Comparison of ENCODE assay signal across 8 cellular contexts in genomic region chr19:50357178-50358100, GRCh38.
DNase-seq lines count a peak whose midpoint lies in the region; ATAC-seq and TF ChIP-seq lines count a peak whose summit lies in the region.

No MANE protein-coding gene starts in this region.

- peak; percentile 46 for ATAC-seq in HG03108 (IDR thresholded peaks at IDR 0.05; ENCODE audit: unreplicated experiment)
- ATAC-seq in effector memory CD8-positive, alpha-beta T cell (replicated peaks) = peak; percentile 84
- ATAC-seq in HG03095 (IDR thresholded peaks at IDR 0.05; ENCODE audit: unreplicated experiment) = no peak

- H3K4me3 ChIP-seq in GM12864 (ENCODE audit: low read depth, low read length) (peak overlapping the region; percentile 66), mucosa of stomach (ENCODE audit: low read length) (peak overlapping the region; percentile 35)

- H3K4me3 Mint-ChIP-seq in effector memory CD8-positive, alpha-beta T cell = peak overlapping the region; percentile 95

- no peaks in the 10 kb centered on the region for H3K36me3 ChIP-seq in mucosa of stomach (ENCODE audit: control insufficient read depth, insufficient read depth, low read length)

- peak overlapping the region; percentile 97 to 98 for H3K27ac Mint-ChIP-seq in effector memory CD8-positive, alpha-beta T cell

- peaks cover 30 to 41% of the 10 kb centered on the region in 2 donors for H3K4me1 Mint-ChIP-seq in effector memory CD8-positive, alpha-beta T cell (ENCODE audit: low read depth in 2 of 2)

- no peaks in the 10 kb centered on the region for H3K9me3 ChIP-seq in mucosa of stomach (ENCODE audit: control insufficient read depth, low read length)

- H3K4me1 ChIP-seq in mucosa of stomach (ENCODE audit: control insufficient read depth, insufficient read depth, low read length) = peaks cover 4% of the 10 kb centered on the region

- TF ChIP-seq CTCF in GM12864 (IDR thresholded peaks at IDR 0.05; ENCODE audit: low read depth, low read length, missing control alignments) = peak; percentile 84

- DNase-seq in GM12864 (ENCODE audit: low read depth) (no peak), NCI-H748 treated with DMSO at 0.1 percent for 48 hours (lab: John Stamatoyannopoulos, UW) (peak; percentile 85)
- DNase-seq in activated CD8-positive, alpha-beta memory T cell treated with anti-CD3 and anti-CD28 coated beads for 24 hours = peak; percentile 95
- DNase-seq in effector memory CD8-positive, alpha-beta T cell = peak; percentile 79 to 90 (median 82)
- peak; percentile 82 to 83 for DNase-seq in stimulated activated CD8-positive, alpha-beta memory T cell treated with anti-CD3 and anti-CD28 coated beads, Interleukin-4, amount 100 ng/mL, for 4 hours (ENCODE audit: low read depth in 2 of 2, low spot score in 1 of 2)

- H3K27me3 Mint-ChIP-seq in effector memory CD8-positive, alpha-beta T cell = no peaks in the 10 kb centered on the region

- peaks cover 6% of the 10 kb centered on the region for H3K27me3 ChIP-seq in mucosa of stomach (ENCODE audit: control insufficient read depth, insufficient read depth, low read length)

- H3K9ac ChIP-seq in mucosa of stomach (ENCODE audit: low read length) = peak overlapping the region; percentile 74

- peaks cover 24% of the 10 kb centered on the region for H3K36me3 Mint-ChIP-seq in effector memory CD8-positive, alpha-beta T cell (ENCODE audit: insufficient read depth)

- H3K9me3 Mint-ChIP-seq in effector memory CD8-positive, alpha-beta T cell = no peaks in the 10 kb centered on the region
